Comparison of ENCODE assay signal across 6 cellular contexts in genomic region chr1:17711577-17711910, GRCh38. TPM values are rescaled to one million over a fixed set of nuclear protein-coding genes. Genes with fewer than 3 reads are reported as not detected.
"Had no signal": no experiment of that assay in that cellular context is flagged by ENCODE, and none has a peak within 500 bp of the region (broad histone marks: within the 10 kb centered on the region; RNA-seq: fewer than 3 reads in every experiment).

No MANE protein-coding gene starts in this region.

- H2AFZ ChIP-seq: GM23338 had no signal

- H3K4me2 ChIP-seq: GM23338 had no signal

- H3K4me3 ChIP-seq: GM23338 had no signal

- H3K4me1 Mint-ChIP-seq: GM23338, H9 had no signal

- H3K27ac Mint-ChIP-seq: GM23338, H9 had no signal

- ATAC-seq: GM23338, HepG2 had no signal

- DNase-seq: H9, HCEC 1CT, KG1 had no signal

- H3K27ac ChIP-seq: HL-60 had no signal

- H3K4me3 Mint-ChIP-seq: GM23338, H9 had no signal

RNA-seq across cellular contexts. Expression of gene ACTL8, which starts 43.6 kb away (rescaled TPM):
- total RNA-seq: H9 had no signal
